Comparison of ENCODE assay signal across 17 cellular contexts in genomic region chr10:46084321-46085165, GRCh38. TPM values are rescaled to one million over a fixed set of nuclear protein-coding genes. Genes with fewer than 3 reads are reported as not detected.
"Had no signal": no experiment of that assay in that cellular context is flagged by ENCODE, and none has a peak within 500 bp of the region (broad histone marks: within the 10 kb centered on the region; RNA-seq: fewer than 3 reads in every experiment).

No MANE protein-coding gene starts in this region.

- ATAC-seq: activated T-cell treated with anti-CD3 and anti-CD28 coated beads, Interleukin-2, amount 50 U/mL, for 4 hours had no signal

- H3K9me3 ChIP-seq: tibial nerve had no signal

- H3K27ac Mint-ChIP-seq: mesothelial cell of epicardium; T-helper 1 cell treated with Interleukin-12 subunit alpha and Interleukin-12 subunit beta and Interleukin-4 antibody, amounts not matched to agents 30 μg/mL and 1 μg/mL, for 36 hours had no signal

- H3K9me3 Mint-ChIP-seq: T-helper 1 cell treated with Interleukin-12 subunit alpha and Interleukin-12 subunit beta and Interleukin-4 antibody, amounts not matched to agents 30 μg/mL and 1 μg/mL, for 36 hours had no signal

- H3K4me3 ChIP-seq: cardiac muscle cell, skin epidermis, tibial nerve had no signal

- H3K4me3 Mint-ChIP-seq: activated T-cell treated with anti-CD3 and anti-CD28 coated beads, Interleukin-2, amount 50 U/mL, for 4 hours; mesothelial cell of epicardium; T-helper 1 cell treated with Interleukin-12 subunit alpha and Interleukin-12 subunit beta and Interleukin-4 antibody, amounts not matched to agents 30 μg/mL and 1 μg/mL, for 36 hours had no signal

- H3K27ac ChIP-seq: cardiac muscle cell, skin epidermis, tibial nerve, WERI-Rb-1 had no signal

- H3K27me3 ChIP-seq: cardiac muscle cell, tibial nerve had no signal

- DNase-seq: activated CD4-positive, alpha-beta T cell treated with anti-CD3 and anti-CD28 coated beads, Interleukin-2, amount 50 U/mL, for 48 hours; activated effector memory CD4-positive, alpha-beta T cell treated with Interleukin-2 at 50 U/mL for 16 hours; activated naive CD4-positive, alpha-beta T cell treated with anti-CD3 and anti-CD28 coated beads, Interleukin-2, amount 50 U/mL, for 16 hours; activated T-cell treated with anti-CD3 and anti-CD28 coated beads, Interleukin-2, amount 50 U/mL, for 4 hours; hypothalamus; retina; stimulated activated CD4-positive, alpha-beta T cell treated with anti-CD3 and anti-CD28 coated beads, Interleukin-4, amount 100 ng/mL, for 24 hours; stimulated activated naive CD4-positive, alpha-beta T cell; WERI-Rb-1 had no signal

- H3K36me3 ChIP-seq: cardiac muscle cell, tibial nerve, WERI-Rb-1 had no signal

- H3K4me1 Mint-ChIP-seq: mesothelial cell of epicardium had no signal

- H3K36me3 Mint-ChIP-seq: mesothelial cell of epicardium had no signal

RNA-seq across cellular contexts. Expression of gene MSMB, which starts 38.5 kb away (rescaled TPM):
- total RNA-seq: activated T-cell treated with anti-CD3 and anti-CD28 coated beads, Interleukin-2, amount 50 U/mL, for 4 hours; cardiac muscle cell; mesothelial cell of epicardium; subcutaneous adipose tissue; tibial nerve had no signal
- polyA plus RNA-seq: adipose tissue, cardiac muscle cell, neural cell had no signal
